ENCODE assay signal across 1 cellular context in genomic region chr9:68455436-68455835, GRCh38.
TF ChIP-seq lines count a peak whose summit lies in the region.

No MANE protein-coding gene starts in this region.

TF ChIP-seq in IMR-90, 13 proteins besides CTCF, POLR2A, EP300 and RAD21:
- no peak for TF ChIP-seq SMC3 (IDR thresholded peaks at IDR 0.05; ENCODE audit: low read depth, low read length)
- no peak for TF ChIP-seq BHLHE40 (IDR thresholded peaks at IDR 0.05; ENCODE audit: low read depth, low read length)
- no peak for TF ChIP-seq ELK1 (IDR thresholded peaks at IDR 0.05; ENCODE audit: borderline replicate concordance, low read depth, low read length)
- TF ChIP-seq FOS (IDR thresholded peaks at IDR 0.05; ENCODE audit: low read depth, low read length) = no peak
- no peak for TF ChIP-seq CEBPB (IDR thresholded peaks at IDR 0.05; ENCODE audit: low read depth, low read length)
